In genomic region chr6:13273931-13274706, GRCh38 we compare ENCODE assay signal across 8 cellular contexts. TPM values are rescaled to one million over a fixed set of nuclear protein-coding genes. Genes with fewer than 3 reads are reported as not detected.
DNase-seq lines count a peak whose midpoint lies in the region; ATAC-seq lines count a peak whose summit lies in the region.

No MANE protein-coding gene starts in this region.

- H3K4me3 Mint-ChIP-seq in T-helper 17 cell = peak overlapping the region; percentile 86
- peak overlapping the region; percentile 56 for H3K4me3 Mint-ChIP-seq in activated naive CD8-positive, alpha-beta T cell treated with anti-CD3 and anti-CD28 coated beads, Interleukin-2, amount 10 ng/mL, durations not matched to agents 7 days and 5 days

- H3K4me1 Mint-ChIP-seq in T-helper 17 cell = peaks cover 9% of the 10 kb centered on the region
- H3K4me1 Mint-ChIP-seq in activated naive CD8-positive, alpha-beta T cell treated with anti-CD3 and anti-CD28 coated beads, Interleukin-2, amount 10 ng/mL, durations not matched to agents 7 days and 5 days = peaks cover 12% of the 10 kb centered on the region

- H3K4me1 ChIP-seq in SJCRH30 = no peaks in the 10 kb centered on the region

- no peaks in the 10 kb centered on the region for H3K36me3 ChIP-seq in SJCRH30

- H3K36me3 Mint-ChIP-seq in T-helper 17 cell (ENCODE audit: low read depth) = peaks cover 3% of the 10 kb centered on the region
- peaks cover 6% of the 10 kb centered on the region for H3K36me3 Mint-ChIP-seq in activated naive CD8-positive, alpha-beta T cell treated with anti-CD3 and anti-CD28 coated beads, Interleukin-2, amount 10 ng/mL, durations not matched to agents 7 days and 5 days

- H3K27me3 ChIP-seq in SJCRH30 = no peaks in the 10 kb centered on the region

- H3K27ac ChIP-seq in SJCRH30 = no peak overlapping the region

- H3K27ac Mint-ChIP-seq in T-helper 17 cell = peak overlapping the region; percentile 95
- peak overlapping the region; percentile 47 for H3K27ac Mint-ChIP-seq in activated naive CD8-positive, alpha-beta T cell treated with anti-CD3 and anti-CD28 coated beads, Interleukin-2, amount 10 ng/mL, durations not matched to agents 7 days and 5 days

- POLR2A ChIA-PET in activated naive CD8-positive, alpha-beta T cell treated with anti-CD3 and anti-CD28 coated beads, Interleukin-2, amount 10 ng/mL, durations not matched to agents 7 days and 5 days (lab: Charles Lee) = interaction anchor here (0.6 kb wide), 1 partner anchor 50 kb away, joined by 3 read pairs; no protein-coding TSS in a partner anchor

- DNase-seq in GDM1 (lab: John Stamatoyannopoulos, UW) = peak; percentile 85
- DNase-seq in T-helper 17 cell = peak; percentile 14 to 32 (median 31)
- peak; percentile 36 for DNase-seq in activated naive CD8-positive, alpha-beta T cell treated with anti-CD3 and anti-CD28 coated beads, Interleukin-2, amount 10 ng/mL, durations not matched to agents 7 days and 5 days
- DNase-seq in stimulated activated CD4-positive, alpha-beta T cell treated with anti-CD3 and anti-CD28 coated beads, Interleukin-15, amount 100 ng/mL, for 24 hours = peak; percentile 73
- no peak for DNase-seq in NK-92 (lab: John Stamatoyannopoulos, UW; ENCODE audit: unreplicated experiment)
- no peak for DNase-seq in SJCRH30

- ATAC-seq in HG02763 (IDR thresholded peaks at IDR 0.05; ENCODE audit: unreplicated experiment) (peak; percentile 54), T-helper 17 cell (peak; percentile 94), GM18858 (IDR thresholded peaks at IDR 0.05; ENCODE audit: unreplicated experiment) (no peak)
- ATAC-seq in activated naive CD8-positive, alpha-beta T cell treated with anti-CD3 and anti-CD28 coated beads, Interleukin-2, amount 10 ng/mL, durations not matched to agents 7 days and 5 days (ENCODE audit: low read depth) = peak; percentile 74

- H3K9me3 Mint-ChIP-seq in activated naive CD8-positive, alpha-beta T cell treated with anti-CD3 and anti-CD28 coated beads, Interleukin-2, amount 10 ng/mL, durations not matched to agents 7 days and 5 days = no peaks in the 10 kb centered on the region

- H3K9me3 ChIP-seq in T-helper 17 cell (ENCODE audit: control insufficient read depth, low read length, poor library complexity, severe bottlenecking) (no peaks in the 10 kb centered on the region), SJCRH30 (replicated peaks) (no peaks in the 10 kb centered on the region)

- peaks cover 6% of the 10 kb centered on the region for H3K27me3 Mint-ChIP-seq in T-helper 17 cell
- H3K27me3 Mint-ChIP-seq in activated naive CD8-positive, alpha-beta T cell treated with anti-CD3 and anti-CD28 coated beads, Interleukin-2, amount 10 ng/mL, durations not matched to agents 7 days and 5 days = peaks cover 2% of the 10 kb centered on the region

- no peak overlapping the region for H3K4me3 ChIP-seq in SJCRH30

RNA-seq across cellular contexts. Expression of gene TBC1D7, which starts 54.2 kb away (rescaled TPM):
- 10 to 100 TPM in 1 of 2 donors, 1 to 10 TPM in 1; 9.1 to 12.4 TPM for total RNA-seq in T-helper 17 cell
- 10 to 100 TPM; 19.0 to 23.5 TPM for total RNA-seq in activated naive CD8-positive, alpha-beta T cell treated with anti-CD3 and anti-CD28 coated beads, Interleukin-2, amount 10 ng/mL, durations not matched to agents 7 days and 5 days
- total RNA-seq in SJCRH30 (2014; rRNA removed; shearing (Covaris generic)) = 17.3 and 22.7 TPM in 2 replicates

Comparison
In these comparisons a context has a peak if more than half of its experiments do, and no peak if none do; other contexts are left out.
1. DNase-seq: peak in GDM1 (single experiment), T-helper 17 cell (3 of 3), activated naive CD8-positive, alpha-beta T cell treated with anti-CD3 and anti-CD28 coated beads, Interleukin-2, amount 10 ng/mL, durations not matched to agents 7 days and 5 days (single experiment) and stimulated activated CD4-positive, alpha-beta T cell treated with anti-CD3 and anti-CD28 coated beads, Interleukin-15, amount 100 ng/mL, for 24 hours (single experiment); none in NK-92 (single experiment) and SJCRH30 (0 of 2).